Comparison of ENCODE assay signal across 21 cellular contexts in the genomic region with DNA sequence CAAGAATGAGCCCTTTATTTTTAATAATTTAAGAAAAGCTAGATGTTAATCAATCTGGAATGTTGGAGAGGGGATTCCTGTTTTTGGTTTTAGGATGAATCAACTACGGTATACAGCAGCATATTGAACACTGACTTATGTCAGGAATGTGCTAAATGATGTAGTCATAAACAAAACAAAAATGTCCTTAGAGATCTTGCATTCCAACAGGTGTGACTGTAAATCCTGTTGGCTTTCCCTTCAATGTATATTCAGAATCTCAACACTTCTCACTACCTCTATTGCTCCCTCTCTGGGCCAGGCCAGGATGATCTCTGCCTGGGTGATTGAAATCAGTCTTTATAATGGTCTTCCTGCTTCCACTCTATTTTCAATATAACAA. TPM values are rescaled to one million over a fixed set of nuclear protein-coding genes. Genes with fewer than 3 reads are reported as not detected.
DNase-seq lines count a peak whose midpoint lies in the region; ATAC-seq and TF ChIP-seq lines count a peak whose summit lies in the region.
"Had no signal": no experiment of that assay in that cellular context is flagged by ENCODE, and none has a peak within 500 bp of the region (broad histone marks: within the 10 kb centered on the region; RNA-seq: fewer than 3 reads in every experiment).

No MANE protein-coding gene starts in this region.

- no TSS peak for BruUV-seq in Calu3 (replicated peaks; lab: Mats Ljungman, UMichigan)

- H3K36me3 Mint-ChIP-seq in Calu3 (ENCODE audit: insufficient read depth, unreplicated experiment), result no peaks in the 10 kb centered on the region

- no peaks in the 10 kb centered on the region for H3K9me3 Mint-ChIP-seq in Calu3 (ENCODE audit: low read depth, unreplicated experiment)
- H3K9me3 Mint-ChIP-seq: H9; nephron; stimulated activated memory B cell treated with anti-CD40 and anti-IgM and Interleukin-4, amounts not matched to agents 10 μg/mL and 1 μg/mL and 100 μg/mL, for 72 hours had no signal

- in situ Hi-C loops in astrocyte of the spinal cord (cut with HindIII; ENCODE audit: low sequenced_read_pairs), result no loop called here

- H3K27ac Mint-ChIP-seq in Calu3 (ENCODE audit: unreplicated experiment), result peak overlapping the region; percentile 18
- H3K27ac Mint-ChIP-seq: nephron; stimulated activated memory B cell treated with anti-CD40 and anti-IgM and Interleukin-4, amounts not matched to agents 10 μg/mL and 1 μg/mL and 100 μg/mL, for 72 hours had no signal

- no peaks in the 10 kb centered on the region for H3K27me3 Mint-ChIP-seq in Calu3 (ENCODE audit: unreplicated experiment)
- H3K27me3 Mint-ChIP-seq: activated CD8-positive, alpha-beta memory T cell treated with anti-CD3 and anti-CD28 coated beads, Interleukin-2, amount 10 ng/mL, durations not matched to agents 7 days and 5 days; stimulated activated memory B cell treated with anti-CD40 and anti-IgM and Interleukin-4, amounts not matched to agents 10 μg/mL and 1 μg/mL and 100 μg/mL, for 72 hours had no signal

- TF ChIP-seq CTCF in Calu3 (IDR thresholded peaks at IDR 0.05; ENCODE audit: unreplicated experiment) (no peak), HL-60 (IDR thresholded peaks at IDR 0.05; ENCODE audit: insufficient read depth, low read length) (no peak), astrocyte of the spinal cord (IDR thresholded peaks at IDR 0.05; ENCODE audit: low read depth, low read length) (no peak)

- intact Hi-C loops in Calu3 (cut with micrococcal nuclease; ENCODE audit: unreplicated experiment), result no loop called here
- intact Hi-C loops in left cardiac atrium (cut with DNase I), result no loop called here

- H3K27ac ChIP-seq in HL-60 (replicated peaks), result peak overlapping the region; percentile 70
- H3K27ac ChIP-seq: ascending aorta, BLaER1, esophagus muscularis mucosa, SJCRH30, thyroid gland had no signal

- H3K27me3 ChIP-seq in HL-60 (ENCODE audit: insufficient read depth, poor library complexity, severe bottlenecking), result no peaks in the 10 kb centered on the region
- H3K27me3 ChIP-seq: ascending aorta, BLaER1, esophagus muscularis mucosa, SJCRH30, thyroid gland had no signal

- ATAC-seq in left cardiac atrium (no peak), HG03457 (IDR thresholded peaks at IDR 0.05; ENCODE audit: unreplicated experiment) (no peak)
- ATAC-seq: activated CD8-positive, alpha-beta memory T cell treated with anti-CD3 and anti-CD28 coated beads, Interleukin-2, amount 10 ng/mL, durations not matched to agents 7 days and 5 days; stimulated activated memory B cell treated with anti-CD40 and anti-IgM and Interleukin-4, amounts not matched to agents 10 μg/mL and 1 μg/mL and 100 μg/mL, for 72 hours had no signal

- DNase-seq in Calu3 (no peak), HL-60 (ENCODE audit: low read depth in 1 of 2, low spot score in 1 of 2) (no peak), astrocyte of the spinal cord (ENCODE audit: low read depth, low spot score) (peak; percentile 15), kidney glomerular epithelial cell (lab: John Stamatoyannopoulos, UW) (peak; percentile 59), left cardiac atrium (no peak), pons (ENCODE audit: low spot score) (no peak), medulla oblongata (ENCODE audit: extremely low spot score) (no peak)
- DNase-seq: activated CD8-positive, alpha-beta memory T cell treated with anti-CD3 and anti-CD28 coated beads, Interleukin-2, amount 10 ng/mL, durations not matched to agents 7 days and 5 days; activated effector memory CD4-positive, alpha-beta T cell treated with anti-CD3 and anti-CD28 coated beads, Interleukin-2, amount 50 U/mL, for 16 hours; H9; islet precursor cell; MM.1S; NCI-H187 treated with DMSO at 0.1 percent for 48 hours; SJCRH30; thyroid gland had no signal

- CTCF ChIA-PET in Calu3 (lab: Charles Lee), result no interaction called here

- H3K4me3 ChIP-seq in HL-60 (replicated peaks; ENCODE audit: insufficient read depth, low read length) (no peak overlapping the region), astrocyte of the spinal cord (ENCODE audit: low read depth, low read length) (no peak overlapping the region)
- H3K4me3 ChIP-seq: ascending aorta, BLaER1, esophagus muscularis mucosa, SJCRH30, thyroid gland had no signal

- peaks cover 7% of the 10 kb centered on the region for H3K4me1 Mint-ChIP-seq in Calu3 (ENCODE audit: low read depth, unreplicated experiment)
- H3K4me1 Mint-ChIP-seq: H9, nephron had no signal

- H3K4me3 Mint-ChIP-seq in Calu3 (ENCODE audit: low read depth, unreplicated experiment), result no peak overlapping the region
- H3K4me3 Mint-ChIP-seq: activated CD8-positive, alpha-beta memory T cell treated with anti-CD3 and anti-CD28 coated beads, Interleukin-2, amount 10 ng/mL, durations not matched to agents 7 days and 5 days; H9; nephron; stimulated activated memory B cell treated with anti-CD40 and anti-IgM and Interleukin-4, amounts not matched to agents 10 μg/mL and 1 μg/mL and 100 μg/mL, for 72 hours had no signal

RNA-seq across cellular contexts. Expression of gene BDH2, which starts 37.8 kb away (rescaled TPM):
- 8.1 and 15.2 TPM in 2 replicates for total RNA-seq in Calu3 (2022)
- total RNA-seq in left cardiac atrium, result 10 to 100 TPM; 28.0 to 36.7 TPM

Comparison
In these comparisons a context has a peak if more than half of its experiments do, and no peak if none do; other contexts are left out.
1. DNase-seq: peak in astrocyte of the spinal cord (single experiment) and kidney glomerular epithelial cell (single experiment); none in Calu3 (single experiment), HL-60 (0 of 2), left cardiac atrium (single experiment), pons (single experiment) and medulla oblongata (single experiment).